In genomic region chr6:48535569-48535968, GRCh38 we compare ENCODE assay signal across 12 cellular contexts.
DNase-seq lines count a peak whose midpoint lies in the region; ATAC-seq, FAIRE-seq and TF ChIP-seq lines count a peak whose summit lies in the region.
"Had no signal": no experiment of that assay in that cellular context is flagged by ENCODE, and none has a peak within 500 bp of the region (broad histone marks: within the 10 kb centered on the region; RNA-seq: fewer than 3 reads in every experiment).

No MANE protein-coding gene starts in this region.

- in situ Hi-C loops in HAP-1 (cut with MboI; ENCODE audit: low sequenced_read_pairs): no loop called here

- peaks cover 3% of the 10 kb centered on the region for H3K27me3 Mint-ChIP-seq in neural progenitor cell (ENCODE audit: insufficient read depth, low read depth)

- H3K27ac Mint-ChIP-seq in neural progenitor cell: no peak overlapping the region

- no peaks in the 10 kb centered on the region for H3K79me2 ChIP-seq in neural progenitor cell (ENCODE audit: low read depth)
- no peaks in the 10 kb centered on the region for H3K79me2 ChIP-seq in smooth muscle cell (ENCODE audit: low read depth)

- H3K4me2 ChIP-seq in neural progenitor cell (no peak overlapping the region), smooth muscle cell (no peak overlapping the region)

- H3K36me3 Mint-ChIP-seq in neural progenitor cell: no peaks in the 10 kb centered on the region

- ATAC-seq in HG02678 (IDR thresholded peaks at IDR 0.05; ENCODE audit: unreplicated experiment): no peak

- H2AFZ ChIP-seq in neural progenitor cell (replicated peaks) (no peak overlapping the region), smooth muscle cell (ENCODE audit: low read depth) (no peak overlapping the region)

- TF ChIP-seq POLR2A in GM12891 (IDR thresholded peaks at IDR 0.05; ENCODE audit: low read depth, low read length): no peak

- H3K4me3 Mint-ChIP-seq in neural progenitor cell: no peak overlapping the region

- H3F3A ChIP-seq in neural progenitor cell (ENCODE audit: low read depth) (no peaks in the 10 kb centered on the region), smooth muscle cell (ENCODE audit: low read depth) (no peaks in the 10 kb centered on the region)

- 0% methylated on average over 1 of the region's 1 CpG for WGBS in smooth muscle cell (ENCODE audit: low lambda C conversion rate)

- TF ChIP-seq CTCF in choroid plexus epithelial cell (conservative IDR thresholded peaks at IDR 0.05; ENCODE audit: low read depth, low read length) (no peak), neural progenitor cell (IDR thresholded peaks at IDR 0.05) (no peak), smooth muscle cell (IDR thresholded peaks at IDR 0.05; ENCODE audit: borderline replicate concordance, insufficient read depth, poor library complexity, severe bottlenecking) (no peak)

- no peaks in the 10 kb centered on the region for H3K9me3 Mint-ChIP-seq in neural progenitor cell

- peak; percentile 28 to 59 for DNase-seq in HAP-1 (ENCODE audit: low spot score in 2 of 2)
- peak; percentile 67 for DNase-seq in NCI-H82 treated with DMSO at 0.1 percent for 48 hours (lab: John Stamatoyannopoulos, UW; ENCODE audit: unreplicated experiment)
- DNase-seq in choroid plexus epithelial cell (ENCODE audit: low read depth): peak; percentile 81
- DNase-seq in neural progenitor cell (ENCODE audit: low spot score): peak; percentile 10
- no peak for DNase-seq in smooth muscle cell (lab: John Stamatoyannopoulos, UW; ENCODE audit: unreplicated experiment)
- DNase-seq in GM12891 (ENCODE audit: insufficient read length, low spot score): no peak
- DNase-seq in inferior parietal cortex (ENCODE audit: extremely low spot score): no peak
- DNase-seq: NCI-H524 treated with DMSO at 0.1 percent for 48 hours, small intestine had no signal

- H3K36me3 ChIP-seq in HAP-1 (replicated peaks): no peaks in the 10 kb centered on the region
- H3K36me3 ChIP-seq in neural progenitor cell: no peaks in the 10 kb centered on the region
- no peaks in the 10 kb centered on the region for H3K36me3 ChIP-seq in smooth muscle cell (ENCODE audit: low read depth)
- H3K36me3 ChIP-seq: cardiac muscle cell had no signal

- FAIRE-seq in GM12891 (lab: Jason Lieb, UNC): no peak
- FAIRE-seq: GM18507, small intestine had no signal

- no peaks in the 10 kb centered on the region for H3K4me1 Mint-ChIP-seq in neural progenitor cell

- H3K4me3 ChIP-seq in HAP-1 (no peak overlapping the region), choroid plexus epithelial cell (ENCODE audit: low read depth, low read length) (no peak overlapping the region), neural progenitor cell (no peak overlapping the region), smooth muscle cell (no peak overlapping the region)
- H3K4me3 ChIP-seq: cardiac muscle cell had no signal

- H3K9ac ChIP-seq in neural progenitor cell (no peak overlapping the region), smooth muscle cell (ENCODE audit: low read depth) (no peak overlapping the region)

- H3K27me3 ChIP-seq in HAP-1 (ENCODE audit: low read depth) (no peaks in the 10 kb centered on the region), neural progenitor cell (no peaks in the 10 kb centered on the region), smooth muscle cell (ENCODE audit: low read depth) (peaks cover 22% of the 10 kb centered on the region)
- H3K27me3 ChIP-seq: cardiac muscle cell had no signal

- no peak overlapping the region for H3K27ac ChIP-seq in neural progenitor cell
- no peak overlapping the region for H3K27ac ChIP-seq in smooth muscle cell (ENCODE audit: low read depth)
- H3K27ac ChIP-seq: cardiac muscle cell had no signal

- H4K20me1 ChIP-seq in neural progenitor cell (ENCODE audit: low read depth) (no peaks in the 10 kb centered on the region), smooth muscle cell (ENCODE audit: low read depth) (no peaks in the 10 kb centered on the region)

- H3K9me3 ChIP-seq in HAP-1: no peaks in the 10 kb centered on the region
- no peaks in the 10 kb centered on the region for H3K9me3 ChIP-seq in neural progenitor cell (ENCODE audit: low read depth)
- no peaks in the 10 kb centered on the region for H3K9me3 ChIP-seq in smooth muscle cell (replicated peaks; ENCODE audit: low read depth)

- H3K4me1 ChIP-seq in HAP-1 (peaks cover 8% of the 10 kb centered on the region), neural progenitor cell (no peaks in the 10 kb centered on the region), smooth muscle cell (ENCODE audit: low read depth) (no peaks in the 10 kb centered on the region)

TF ChIP-seq in GM12891, 5 proteins besides CTCF, POLR2A, EP300 and RAD21:
- TF ChIP-seq PAX5 (IDR thresholded peaks at IDR 0.05; ENCODE audit: insufficient read depth, low read length, severe bottlenecking) (no peak), POU2F2 (IDR thresholded peaks at IDR 0.05; ENCODE audit: low read depth, low read length) (no peak), SPI1 (IDR thresholded peaks at IDR 0.05; ENCODE audit: low read depth, low read length) (no peak), POLR2AphosphoS5 (IDR thresholded peaks at IDR 0.05; ENCODE audit: low read depth, low read length) (no peak), TAF1 (IDR thresholded peaks at IDR 0.05; ENCODE audit: low read depth, low read length) (no peak)

Comparison
In these comparisons a context has a peak if more than half of its experiments do, and no peak if none do; other contexts are left out.
1. DNase-seq: peak in HAP-1 (2 of 2), NCI-H82 treated with DMSO at 0.1 percent for 48 hours (single experiment), choroid plexus epithelial cell (single experiment) and neural progenitor cell (single experiment); none in smooth muscle cell (single experiment), GM12891 (single experiment) and inferior parietal cortex (single experiment).